1 cellular context compared by ENCODE assay signal in genomic region chr7:44847920-44848634, GRCh38.
TF ChIP-seq lines count a peak whose summit lies in the region.

Gene H2AZ2, minus strand, starts transcription at chr7:44848087. Its CDS starts 116 bp downstream, at chr7:44847971.

TF ChIP-seq in K562, 482 proteins besides CTCF, POLR2A, EP300 and RAD21 (continued from another document and continues in another):
- no peak for TF ChIP-seq E4F1 (CRISPR knock-in tag; IDR thresholded peaks at IDR 0.05; ENCODE audit: borderline replicate concordance)
- 0 out of 2 replicates have a peak, but pooled peaks have one; percentile 28 for TF ChIP-seq MEF2A (IDR thresholded peaks at IDR 0.05; ENCODE audit: control insufficient read depth, low read depth, low read length)
- peak; percentile 88; the same call in 1 of the 2 replicates for TF ChIP-seq GTF2F1 (IDR thresholded peaks at IDR 0.05; ENCODE audit: low read depth, low read length)
- TF ChIP-seq POLR3A (IDR thresholded peaks at IDR 0.05; ENCODE audit: borderline replicate concordance, extremely low read depth, insufficient read depth, insufficient read length): no peak
- 0 out of 2 replicates have a peak, but pooled peaks have one; percentile 39 for TF ChIP-seq CGGBP1 (CRISPR knock-in tag; IDR thresholded peaks at IDR 0.05)
- TF ChIP-seq RB1 (IDR thresholded peaks at IDR 0.05; ENCODE audit: low read depth): peak; percentile 95
- TF ChIP-seq ZNF354B (CRISPR knock-in tag; IDR thresholded peaks at IDR 0.05): no peak
- 0 out of 4 replicates have a peak, but pooled peaks of 1 of the 2 experiments have one; percentile 33 for TF ChIP-seq SIN3A (IDR thresholded peaks at IDR 0.05; ENCODE audit: borderline replicate concordance in 2 of 2, control insufficient read depth in 1 of 2, low read depth in 2 of 2, low read length in 2 of 2)
- peak; percentile 90 for TF ChIP-seq CREM (IDR thresholded peaks at IDR 0.05; ENCODE audit: low read depth)
- TF ChIP-seq NEUROD1 (IDR thresholded peaks at IDR 0.05; ENCODE audit: borderline replicate concordance, low read depth, low read length, partially characterized antibody): peak; percentile 99
- TF ChIP-seq CREB3 (tag; conservative IDR thresholded peaks at IDR 0.05; ENCODE audit: low read depth): no peak
- TF ChIP-seq POLR2G (IDR thresholded peaks at IDR 0.05; ENCODE audit: low read depth, low read length): peak; percentile 93
- no peak for TF ChIP-seq RFX5 (IDR thresholded peaks at IDR 0.05; ENCODE audit: low read depth, low read length)
- TF ChIP-seq SREBF1 (IDR thresholded peaks at IDR 0.05; ENCODE audit: borderline replicate concordance, low read depth, low read length): no peak
- no peak for TF ChIP-seq NR1H2 (CRISPR knock-in tag; IDR thresholded peaks at IDR 0.05)
- TF ChIP-seq AFF4 (CRISPR knock-in tag; IDR thresholded peaks at IDR 0.05): no peak; the same call in 1 of the 2 replicates
- no peak for TF ChIP-seq SRSF3 (IDR thresholded peaks at IDR 0.05; ENCODE audit: insufficient read depth, low read length)
- 0 out of 2 replicates have a peak, but pooled peaks have one; percentile 48 for TF ChIP-seq ZNF445 (CRISPR knock-in tag; IDR thresholded peaks at IDR 0.05; ENCODE audit: low read depth)
- peak; percentile 99 for TF ChIP-seq ASH1L (IDR thresholded peaks at IDR 0.05; ENCODE audit: borderline replicate concordance, low read depth, partially characterized antibody)
- TF ChIP-seq POLR2B (IDR thresholded peaks at IDR 0.05; ENCODE audit: low read depth, partially characterized antibody): peak; percentile 95
- no peak for TF ChIP-seq BCOR (IDR thresholded peaks at IDR 0.05)
- no peak for TF ChIP-seq SAFB (IDR thresholded peaks at IDR 0.05; ENCODE audit: borderline replicate concordance, low read depth, low read length)
- no peak for TF ChIP-seq ZSCAN29 (IDR thresholded peaks at IDR 0.05)
- no peak for TF ChIP-seq TEAD1 (CRISPR knock-in tag; IDR thresholded peaks at IDR 0.05)
- TF ChIP-seq ELK1 (CRISPR knock-in tag; IDR thresholded peaks at IDR 0.05): no peak
- TF ChIP-seq SMC3 (conservative IDR thresholded peaks at IDR 0.05; ENCODE audit: insufficient read depth, low read depth, low read length): no peak
- TF ChIP-seq TOE1 (IDR thresholded peaks at IDR 0.05; ENCODE audit: borderline replicate concordance): peak; percentile 61; the same call in 1 of the 2 replicates
- no peak; the same call in 1 of the 2 replicates for TF ChIP-seq TOE1 (CRISPR knock-in tag; IDR thresholded peaks at IDR 0.05; ENCODE audit: borderline replicate concordance, low read depth)
- TF ChIP-seq MLLT1 (IDR thresholded peaks at IDR 0.05): peak in 1 of 2 experiments; percentile 94; a peak in 2 of 4 replicates
- TF ChIP-seq ZFX (CRISPR knock-in tag; IDR thresholded peaks at IDR 0.05): peak; percentile 60
- no peak for TF ChIP-seq RREB1 (CRISPR knock-in tag; IDR thresholded peaks at IDR 0.05)
- no peak for TF ChIP-seq MECOM (CRISPR knock-in tag; IDR thresholded peaks at IDR 0.05)
- no peak for TF ChIP-seq ZNF717 (CRISPR knock-in tag; IDR thresholded peaks at IDR 0.05)
- peak; percentile 100 for TF ChIP-seq MTF1 (CRISPR knock-in tag; IDR thresholded peaks at IDR 0.05; ENCODE audit: borderline replicate concordance)
- TF ChIP-seq FOSL1 (tag; conservative IDR thresholded peaks at IDR 0.05): no peak; the same call in 1 of the 2 replicates
- no peak for TF ChIP-seq ZFP36 (IDR thresholded peaks at IDR 0.05; ENCODE audit: low read depth, low read length, partially characterized antibody)
- TF ChIP-seq MYBL2 (IDR thresholded peaks at IDR 0.05; ENCODE audit: low read depth): peak; percentile 99
- no peak; the same call in 1 of the 2 replicates for TF ChIP-seq MYBL2 (CRISPR knock-in tag; IDR thresholded peaks at IDR 0.05; ENCODE audit: borderline replicate concordance)
- peak; percentile 93 for TF ChIP-seq POLR2AphosphoS5 (IDR thresholded peaks at IDR 0.05; ENCODE audit: control insufficient read depth, insufficient read depth, low read depth, low read length)
- TF ChIP-seq E2F4 (CRISPR knock-in tag; IDR thresholded peaks at IDR 0.05; ENCODE audit: low read depth): peak; percentile 63
- TF ChIP-seq GMEB1 (CRISPR knock-in tag; IDR thresholded peaks at IDR 0.05): peak; percentile 66
